6 cellular contexts compared by ENCODE assay signal in genomic region chr17:38747385-38748328, GRCh38.
DNase-seq lines count a peak whose midpoint lies in the region; ATAC-seq lines count a peak whose summit lies in the region.

No MANE protein-coding gene starts in this region.

- H3K9me3 Mint-ChIP-seq in activated naive CD8-positive, alpha-beta T cell treated with anti-CD3 and anti-CD28 coated beads, Interleukin-2, amount 50 U/mL, for 24 hours: no peaks in the 10 kb centered on the region

- peak overlapping the region; percentile 37 for H3K4me3 ChIP-seq in mucosa of stomach (ENCODE audit: low read length)

- H3K36me3 ChIP-seq in mucosa of stomach (ENCODE audit: control insufficient read depth, insufficient read depth, low read length): no peaks in the 10 kb centered on the region

- H3K27me3 Mint-ChIP-seq in activated naive CD8-positive, alpha-beta T cell treated with anti-CD3 and anti-CD28 coated beads, Interleukin-2, amount 50 U/mL, for 24 hours: peaks cover 68% of the 10 kb centered on the region

- peak overlapping the region; percentile 76 for H3K9ac ChIP-seq in mucosa of stomach (ENCODE audit: low read length)

- peaks cover 9% of the 10 kb centered on the region for H3K36me3 Mint-ChIP-seq in activated naive CD8-positive, alpha-beta T cell treated with anti-CD3 and anti-CD28 coated beads, Interleukin-2, amount 50 U/mL, for 24 hours (ENCODE audit: low read depth)

- no peaks in the 10 kb centered on the region for H3K9me3 ChIP-seq in mucosa of stomach (ENCODE audit: control insufficient read depth, low read length)

- H3K4me3 Mint-ChIP-seq in activated naive CD8-positive, alpha-beta T cell treated with anti-CD3 and anti-CD28 coated beads, Interleukin-2, amount 50 U/mL, for 24 hours: peak overlapping the region; percentile 59

- no peak overlapping the region for H3K27ac Mint-ChIP-seq in activated naive CD8-positive, alpha-beta T cell treated with anti-CD3 and anti-CD28 coated beads, Interleukin-2, amount 50 U/mL, for 24 hours

- no peak for ATAC-seq in activated naive CD8-positive, alpha-beta T cell treated with anti-CD3 and anti-CD28 coated beads, Interleukin-2, amount 50 U/mL, for 24 hours
- no peak for ATAC-seq in HG03280 (IDR thresholded peaks at IDR 0.05; ENCODE audit: unreplicated experiment)

- DNase-seq in NCI-H1092 treated with DMSO at 0.1 percent for 48 hours (lab: John Stamatoyannopoulos, UW) (peak; percentile 44), NCI-H1092 (lab: John Stamatoyannopoulos, UW) (no peak), GOT3 (lab: John Stamatoyannopoulos, UW) (no peak)
- peak; percentile 29 for DNase-seq in activated naive CD8-positive, alpha-beta T cell treated with anti-CD3 and anti-CD28 coated beads, Interleukin-2, amount 50 U/mL, for 24 hours

- peaks cover 39% of the 10 kb centered on the region for H3K4me1 ChIP-seq in mucosa of stomach (ENCODE audit: control insufficient read depth, insufficient read depth, low read length)

- no peaks in the 10 kb centered on the region for H3K27me3 ChIP-seq in mucosa of stomach (ENCODE audit: control insufficient read depth, insufficient read depth, low read length)

- peaks cover 48% of the 10 kb centered on the region for H3K4me1 Mint-ChIP-seq in activated naive CD8-positive, alpha-beta T cell treated with anti-CD3 and anti-CD28 coated beads, Interleukin-2, amount 50 U/mL, for 24 hours

Comparison
In these comparisons a context has a peak if more than half of its experiments do, and no peak if none do; other contexts are left out.
1. DNase-seq: peak in NCI-H1092 treated with DMSO at 0.1 percent for 48 hours (single experiment) and activated naive CD8-positive, alpha-beta T cell treated with anti-CD3 and anti-CD28 coated beads, Interleukin-2, amount 50 U/mL, for 24 hours (single experiment); none in NCI-H1092 (single experiment) and GOT3 (single experiment).